In genomic region chr5:124724357-124725039, GRCh38 we compare ENCODE assay signal across 14 cellular contexts. TPM values are rescaled to one million over a fixed set of nuclear protein-coding genes. Genes with fewer than 3 reads are reported as not detected.
A peak's percentile ranks its signal among the peaks of the same experiment; 100 is the strongest.
DNase-seq lines count a peak whose midpoint lies in the region; ATAC-seq, FAIRE-seq and TF ChIP-seq lines count a peak whose summit lies in the region.
"Had no signal": no experiment of that assay in that cellular context is flagged by ENCODE, and none has a peak within 500 bp of the region (broad histone marks: within the 10 kb centered on the region; RNA-seq: fewer than 3 reads in every experiment).

No MANE protein-coding gene starts in this region.

- CTCF ChIA-PET in H1 (lab: Charles Lee; ENCODE audit: partially characterized antibody) (interaction anchor here (0.6 to 1.4 kb wide), 8 partner anchors 14 to 609 kb away, joined by 3 to 5 read pairs (median 3); no protein-coding TSS in a partner anchor), PC-9 (lab: Charles Lee) (no interaction called here)
- CTCF ChIA-PET in activated CD8-positive, alpha-beta T cell treated with anti-CD3 and anti-CD28 coated beads, Interleukin-2, amount 10 ng/mL, durations not matched to agents 7 days and 5 days (lab: Charles Lee), result no interaction called here

- peaks cover 26 to 100% of the 10 kb centered on the region in 2 experiments for H3K79me2 ChIP-seq in H1 (ENCODE audit: control insufficient read depth in 1 of 2, insufficient read depth in 2 of 2, low read length in 2 of 2)
- H3K79me2 ChIP-seq in PC-9 (ENCODE audit: low read depth), result no peaks in the 10 kb centered on the region

- H3K36me3 Mint-ChIP-seq in activated CD8-positive, alpha-beta T cell treated with anti-CD3 and anti-CD28 coated beads, Interleukin-2, amount 10 ng/mL, durations not matched to agents 7 days and 5 days (ENCODE audit: low read depth), result no peaks in the 10 kb centered on the region

- FAIRE-seq in GM12892 (lab: Jason Lieb, UNC), result peak; percentile 30
- FAIRE-seq in H1 (lab: Jason Lieb, UNC), result no peak

- H3K36me3 ChIP-seq in H1 (ENCODE audit: control insufficient read depth in 2 of 4, insufficient read depth in 4 of 4, low read length in 3 of 4) (no peaks in the 10 kb centered on the region), testis (ENCODE audit: low read depth, missing control alignments) (no peaks in the 10 kb centered on the region), PC-9 (ENCODE audit: low read depth) (no peaks in the 10 kb centered on the region)
- H3K36me3 ChIP-seq: cardiac muscle cell, thoracic aorta had no signal

- H2BK120ac ChIP-seq in H1 (replicated peaks; ENCODE audit: low read depth, low read length), result no peak overlapping the region

- no peak overlapping the region for H3K4ac ChIP-seq in H1 (replicated peaks; ENCODE audit: insufficient read length, low read depth, low read length)

- H3K9me2 ChIP-seq in PC-9 (ENCODE audit: insufficient read depth), result no peaks in the 10 kb centered on the region

- H4K5ac ChIP-seq in H1 (ENCODE audit: insufficient read length, low read depth, low read length), result no peak overlapping the region

- H3K23me2 ChIP-seq in H1 (ENCODE audit: low read depth, low read length), result no peaks in the 10 kb centered on the region

- BruUV-seq in PC-9 (replicated peaks; lab: Mats Ljungman, UMichigan), result no TSS peak

- no peak overlapping the region for H2BK20ac ChIP-seq in H1 (ENCODE audit: low read length)

- no peak for TF ChIP-seq EP300 in H1 (IDR thresholded peaks at IDR 0.05; ENCODE audit: borderline replicate concordance in 1 of 2, low read depth in 2 of 2, low read length in 2 of 2)

- H3K14ac ChIP-seq in H1 (ENCODE audit: insufficient read length), result no peak overlapping the region

- H2BK5ac ChIP-seq in H1 (ENCODE audit: low read depth, low read length), result no peak overlapping the region

- no peak overlapping the region for H3K27ac Mint-ChIP-seq in activated CD8-positive, alpha-beta T cell treated with anti-CD3 and anti-CD28 coated beads, Interleukin-2, amount 10 ng/mL, durations not matched to agents 7 days and 5 days

- H2AK5ac ChIP-seq in H1 (ENCODE audit: low read depth, low read length), result no peak overlapping the region

- H3K18ac ChIP-seq in H1 (ENCODE audit: extremely low read depth, low read length), result 0 out of 2 replicates have a peak overlapping the region, but pooled peaks have one; percentile 22

- intact Hi-C loops in right cardiac atrium (cut with DNase I), result no loop called here
- intact Hi-C loops in testis (cut with DNase I; ENCODE audit: low total_unique reads), result no loop called here
- intact Hi-C loops in PC-9 (cut with micrococcal nuclease; ENCODE audit: unreplicated experiment), result no loop called here

- H3K9me3 ChIP-seq in H1 (ENCODE audit: insufficient read depth in 2 of 2, low read depth in 1 of 2, low read length in 1 of 2) (no peaks in the 10 kb centered on the region), right cardiac atrium (ENCODE audit: control insufficient read depth, low read length) (no peaks in the 10 kb centered on the region), testis (no peaks in the 10 kb centered on the region), PC-9 (ENCODE audit: insufficient read depth, low read depth) (no peaks in the 10 kb centered on the region)
- H3K9me3 ChIP-seq: thoracic aorta had no signal

- H4K20me1 ChIP-seq in H1 (replicated peaks in 1 of 2; ENCODE audit: control insufficient read depth in 1 of 2, insufficient read depth in 2 of 2, low read length in 2 of 2) (peaks cover 4 to 5% of the 10 kb centered on the region in 2 experiments), PC-9 (ENCODE audit: insufficient read depth) (no peaks in the 10 kb centered on the region)

- TF ChIP-seq POLR2A in GM12892 (IDR thresholded peaks at IDR 0.05; ENCODE audit: low read depth, low read length) (no peak), H1 (IDR thresholded peaks at IDR 0.05; ENCODE audit: control extremely low read depth in 1 of 2, low read depth in 2 of 2, low read length in 2 of 2) (no peak), testis (IDR thresholded peaks at IDR 0.05) (no peak)

- H3K56ac ChIP-seq in H1 (replicated peaks; ENCODE audit: insufficient read length, low read depth, low read length), result no peak overlapping the region

- H4K8ac ChIP-seq in H1 (ENCODE audit: extremely low read depth, insufficient read depth, low read length), result no peak overlapping the region

- no peaks in the 10 kb centered on the region for H3K4me1 Mint-ChIP-seq in activated CD8-positive, alpha-beta T cell treated with anti-CD3 and anti-CD28 coated beads, Interleukin-2, amount 10 ng/mL, durations not matched to agents 7 days and 5 days (ENCODE audit: low read depth)

- H2AFZ ChIP-seq in H1 (ENCODE audit: low read length) (no peak overlapping the region), PC-9 (no peak overlapping the region)

- no peak overlapping the region for H3K9ac ChIP-seq in H1 (replicated peaks in 1 of 4; ENCODE audit: extremely low read depth in 1 of 4, low read depth in 3 of 4, low read length in 3 of 4)

- H3K23ac ChIP-seq in H1 (ENCODE audit: insufficient read length), result no peak overlapping the region

- peak overlapping the region; percentile 2; the same call in 1 of the 2 replicates for H2BK15ac ChIP-seq in H1 (ENCODE audit: low read length)

- H3K27me3 ChIP-seq in H1 (replicated peaks in 1 of 4; ENCODE audit: control insufficient read depth in 3 of 4, extremely low read depth in 1 of 4, insufficient read depth in 3 of 4, low read length in 3 of 4), result no peaks in the 10 kb centered on the region
- H3K27me3 ChIP-seq in right cardiac atrium (ENCODE audit: control insufficient read depth, insufficient read depth), result no peaks in the 10 kb centered on the region
- H3K27me3 ChIP-seq in testis, result no peaks in the 10 kb centered on the region
- H3K27me3 ChIP-seq in PC-9 (ENCODE audit: insufficient read depth, low read depth), result no peaks in the 10 kb centered on the region
- H3K27me3 ChIP-seq: cardiac muscle cell had no signal

- TF ChIP-seq RAD21 in H1 (IDR thresholded peaks at IDR 0.05 in 1 of 2, conservative IDR thresholded peaks at IDR 0.05 in 1 of 2; ENCODE audit: low read depth in 2 of 2, low read length in 2 of 2), result no peak

- H4K91ac ChIP-seq in H1 (replicated peaks; ENCODE audit: insufficient read length, low read length), result no peak overlapping the region

- H2BK12ac ChIP-seq in H1 (ENCODE audit: low read depth, low read length), result no peak overlapping the region

- H3K4me3 Mint-ChIP-seq in activated CD8-positive, alpha-beta T cell treated with anti-CD3 and anti-CD28 coated beads, Interleukin-2, amount 10 ng/mL, durations not matched to agents 7 days and 5 days, result no peak overlapping the region

- TF ChIP-seq CTCF in H1 (IDR thresholded peaks at IDR 0.05; ENCODE audit: control extremely low read depth in 1 of 3, insufficient read depth in 1 of 3, low read depth in 1 of 3, low read length in 3 of 3) (no peak), testis (IDR thresholded peaks at IDR 0.05) (no peak), PC-9 (conservative IDR thresholded peaks at IDR 0.05) (no peak)

- H3K4me1 ChIP-seq in H1 (replicated peaks in 1 of 4; ENCODE audit: control insufficient read depth in 3 of 4, insufficient read depth in 4 of 4, low read length in 3 of 4) (peaks cover 0 to 8% (median 4%) of the 10 kb centered on the region in 4 experiments; a peak in 4 of 7 replicates), right cardiac atrium (ENCODE audit: control insufficient read depth, insufficient read depth, low read length) (peaks cover 9% of the 10 kb centered on the region), testis (no peaks in the 10 kb centered on the region), PC-9 (replicated peaks; ENCODE audit: insufficient read depth) (no peaks in the 10 kb centered on the region)

- H3K4me2 ChIP-seq in H1 (ENCODE audit: insufficient read depth in 1 of 2, low read depth in 2 of 2, low read length in 2 of 2), result no peak overlapping the region
- no peak overlapping the region for H3K4me2 ChIP-seq in PC-9

- H3F3A ChIP-seq in PC-9 (ENCODE audit: insufficient read depth, low read depth), result no peaks in the 10 kb centered on the region

- H3K4me3 ChIP-seq in H1 (ENCODE audit: extremely low read depth in 1 of 4, insufficient read depth in 2 of 4, low read depth in 3 of 4, low read length in 4 of 4), result no peak overlapping the region
- no peak overlapping the region for H3K4me3 ChIP-seq in right cardiac atrium (ENCODE audit: low read length)
- H3K4me3 ChIP-seq in testis, result no peak overlapping the region
- H3K4me3 ChIP-seq in PC-9, result no peak overlapping the region
- H3K4me3 ChIP-seq: cardiac muscle cell, thoracic aorta had no signal

- no peak overlapping the region for H3K27ac ChIP-seq in H1 (ENCODE audit: low read depth, low read length)
- no peak overlapping the region for H3K27ac ChIP-seq in right cardiac atrium (ENCODE audit: low read length)
- no peak overlapping the region for H3K27ac ChIP-seq in testis
- no peak overlapping the region for H3K27ac ChIP-seq in PC-9
- H3K27ac ChIP-seq: thoracic aorta had no signal

- no peaks in the 10 kb centered on the region for H3K27me3 Mint-ChIP-seq in activated CD8-positive, alpha-beta T cell treated with anti-CD3 and anti-CD28 coated beads, Interleukin-2, amount 10 ng/mL, durations not matched to agents 7 days and 5 days (ENCODE audit: low read depth)

- ATAC-seq in GM21515 (IDR thresholded peaks at IDR 0.05; ENCODE audit: unreplicated experiment) (peak; percentile 62), HG03135 (IDR thresholded peaks at IDR 0.05; ENCODE audit: unreplicated experiment) (peak; percentile 34), right cardiac atrium (no peak)
- no peak for ATAC-seq in activated CD8-positive, alpha-beta T cell treated with anti-CD3 and anti-CD28 coated beads, Interleukin-2, amount 10 ng/mL, durations not matched to agents 7 days and 5 days
- ATAC-seq: Right ventricle myocardium inferior had no signal

- H3K79me1 ChIP-seq in H1 (ENCODE audit: low read depth, low read length), result peaks cover 4% of the 10 kb centered on the region; the same call in 1 of the 2 replicates

- H3K9me3 Mint-ChIP-seq in activated CD8-positive, alpha-beta T cell treated with anti-CD3 and anti-CD28 coated beads, Interleukin-2, amount 10 ng/mL, durations not matched to agents 7 days and 5 days (ENCODE audit: insufficient read depth), result no peaks in the 10 kb centered on the region

- POLR2A ChIA-PET in H1 (lab: Charles Lee; ENCODE audit: partially characterized antibody), result no interaction called here
- POLR2A ChIA-PET in activated CD8-positive, alpha-beta T cell treated with anti-CD3 and anti-CD28 coated beads, Interleukin-2, amount 10 ng/mL, durations not matched to agents 7 days and 5 days (lab: Charles Lee), result no interaction called here
- POLR2A ChIA-PET in PC-9 (lab: Charles Lee; ENCODE audit: unreplicated experiment), result interaction anchor here (0.7 kb wide), 1 partner anchor 64 kb away, joined by 5 read pairs; no protein-coding TSS in a partner anchor

- DNase-seq in GM12892 (ENCODE audit: insufficient read length) (no peak), H1 (ENCODE audit: low read depth in 1 of 2, low spot score in 2 of 2) (no peak), right cardiac atrium (no peak), testis (no peak), PC-9 (no peak)
- no peak for DNase-seq in activated CD8-positive, alpha-beta T cell treated with anti-CD3 and anti-CD28 coated beads, Interleukin-2, amount 10 ng/mL, durations not matched to agents 7 days and 5 days
- DNase-seq: activated CD4-positive, CD25-positive, alpha-beta regulatory T cell; NCI-H2171 treated with DMSO at 0.1 percent for 48 hours; retina had no signal

- WGBS in H1 (ENCODE audit: extremely low coverage in 1 of 2, insufficient coverage in 1 of 2, insufficient read length in 1 of 2, insufficient replicate concordance in 2 of 2, low coverage in 1 of 2, low lambda C conversion rate in 2 of 2, missing lambda C conversion rate in 1 of 2), 2 experiments, result 83% methylated on average over 6 of the region's 6 CpGs; no CpG with 5 or more reads in 1 of the 2 experiments
- WGBS in right cardiac atrium, result 79% methylated on average over 6 of the region's 6 CpGs
- WGBS in testis, 2 donors, result 87 to 89% methylated on average over 6 of the region's 6 CpGs

RNA-seq across cellular contexts. Expression of gene ZNF608, which starts 21.9 kb away (rescaled TPM):
- polyA plus RNA-seq in GM12892 (2012; ENCODE audit: missing spikeins), result 12.9 TPM
- 40.4 and 40.8 TPM in 2 replicates for total RNA-seq in H1 (2021; fragmentation: NEBNext Ultra II Directional; extraction: Animal tissue kit (Norgen Biotek cat#: 25700))
- polyA plus RNA-seq in H1 (2011; rRNA removed), result 13.3 and 17.2 TPM in 2 replicates
- polyA plus RNA-seq in H1 (2011; cell fraction: cytosol; rRNA removed), result 21.6 TPM
- 22.2 TPM for polyA plus RNA-seq in H1 (2011; cell fraction: nucleus; rRNA removed)
- 26.7 to 29.8 TPM (median 28.7 TPM) in 4 replicates for polyA plus RNA-seq in H1 (2012, experiment 1 of 2)
- 2.2 TPM for polyA plus RNA-seq in H1 (2012, experiment 2 of 2)
- 27.0 TPM for polyA plus RNA-seq in H1 (2013, experiment 1 of 2)
- polyA plus RNA-seq in H1 (2013, experiment 2 of 2), result 23.0 TPM
- 38.1 and 43.4 TPM in 2 replicates for polyA minus RNA-seq in H1 (2011; rRNA and poly(A)+ RNA removed)
- 17.6 TPM for polyA minus RNA-seq in H1 (2011; cell fraction: cytosol; rRNA and poly(A)+ RNA removed)
- 69.6 TPM for polyA minus RNA-seq in H1 (2011; cell fraction: nucleus; rRNA and poly(A)+ RNA removed)
- total RNA-seq in right cardiac atrium, result 10 to 100 TPM; 31.1 to 43.7 (median 41.2) TPM
- polyA plus RNA-seq in right cardiac atrium, result 16.4 TPM
- total RNA-seq in activated CD8-positive, alpha-beta T cell treated with anti-CD3 and anti-CD28 coated beads, Interleukin-2, amount 10 ng/mL, durations not matched to agents 7 days and 5 days, result not detected
- total RNA-seq in testis, result 10 to 100 TPM; 42.1 to 42.4 TPM
- 28.7 TPM for polyA plus RNA-seq in testis (ENCODE audit: insufficient read depth, low read depth, low replicate concordance)
- 2.8 and 5.5 TPM in 2 replicates for total RNA-seq in PC-9 (2021)

Comparison
In these comparisons a context has a peak if more than half of its experiments do, and no peak if none do; other contexts are left out.
1. ATAC-seq: peak in GM21515 (single experiment) and HG03135 (single experiment); none in right cardiac atrium (0 of 2) and activated CD8-positive, alpha-beta T cell treated with anti-CD3 and anti-CD28 coated beads, Interleukin-2, amount 10 ng/mL, durations not matched to agents 7 days and 5 days (single experiment).